In the genomic region with DNA sequence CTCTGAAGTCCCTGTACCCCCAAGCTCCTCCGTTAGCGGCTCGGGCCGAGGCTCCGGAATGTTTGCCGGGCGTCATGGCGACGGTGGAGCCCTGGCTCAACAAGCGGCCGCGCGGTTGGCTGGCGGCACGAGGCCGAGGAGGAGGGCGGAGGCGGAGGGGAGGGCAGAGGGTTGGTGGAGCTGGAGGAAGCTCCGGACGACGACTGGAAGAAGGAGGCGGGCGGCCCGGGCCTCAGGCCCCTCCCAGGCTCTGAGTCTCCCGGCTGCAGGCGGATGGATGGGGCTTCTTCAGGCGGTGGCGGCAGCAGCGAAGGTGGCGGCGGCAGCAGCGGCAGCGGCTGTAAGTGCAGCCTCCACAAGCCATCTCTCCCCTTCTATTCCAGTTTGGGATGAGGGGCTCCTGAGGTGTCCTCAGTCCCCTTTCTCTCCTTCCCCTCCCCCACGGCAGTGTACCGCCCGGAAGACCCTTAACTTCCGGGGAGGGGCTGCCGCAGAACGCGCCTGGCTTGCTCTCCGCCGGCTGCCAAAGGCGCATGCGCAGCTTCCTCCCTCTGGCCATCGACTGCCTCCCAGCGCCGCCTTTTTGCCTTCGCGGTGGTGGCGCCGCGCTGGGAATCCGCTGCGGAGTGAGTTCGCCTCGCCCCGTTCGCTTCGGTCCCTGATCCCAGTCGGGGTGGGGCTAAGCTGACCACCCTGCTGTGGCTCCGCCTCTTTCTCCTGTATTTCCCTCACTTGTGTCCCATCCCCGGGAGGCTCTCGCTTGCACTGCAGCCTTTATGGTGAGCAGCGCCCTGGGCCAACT, we compare ENCODE assay signal across 1 cellular context.
TF ChIP-seq lines count a peak whose summit lies in the region.

Gene DNAI4, minus strand, starts transcription at position 101 of the 802 bp plus-strand sequence. Its CDS starts 25 bp downstream, at position 76.
Gene MIER1, plus strand, starts transcription at position 235 of the 802 bp plus-strand sequence. Its CDS starts 39 bp downstream, at position 274.

TF ChIP-seq in SK-N-SH treated with all-trans-retinoic acid at 6 μM for 48 hours, 23 proteins besides CTCF, POLR2A, EP300 and RAD21 (continued from another document):
- TF ChIP-seq, protein P1, sequence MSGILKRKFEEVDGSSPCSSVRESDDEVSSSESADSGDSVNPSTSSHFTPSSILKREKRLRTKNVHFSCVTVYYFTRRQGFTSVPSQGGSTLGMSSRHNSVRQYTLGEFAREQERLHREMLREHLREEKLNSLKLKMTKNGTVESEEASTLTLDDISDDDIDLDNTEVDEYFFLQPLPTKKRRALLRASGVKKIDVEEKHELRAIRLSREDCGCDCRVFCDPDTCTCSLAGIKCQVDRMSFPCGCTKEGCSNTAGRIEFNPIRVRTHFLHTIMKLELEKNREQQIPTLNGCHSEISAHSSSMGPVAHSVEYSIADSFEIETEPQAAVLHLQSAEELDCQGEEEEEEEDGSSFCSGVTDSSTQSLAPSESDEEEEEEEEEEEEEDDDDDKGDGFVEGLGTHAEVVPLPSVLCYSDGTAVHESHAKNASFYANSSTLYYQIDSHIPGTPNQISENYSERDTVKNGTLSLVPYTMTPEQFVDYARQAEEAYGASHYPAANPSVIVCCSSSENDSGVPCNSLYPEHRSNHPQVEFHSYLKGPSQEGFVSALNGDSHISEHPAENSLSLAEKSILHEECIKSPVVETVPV (CRISPR knock-in tag; IDR thresholded peaks at IDR 0.05) = no peak
- TF ChIP-seq TCF4 (CRISPR knock-in tag; IDR thresholded peaks at IDR 0.05; ENCODE audit: borderline replicate concordance) = no peak
